ENCODE assay signal across 26 cellular contexts in genomic region chr20:57186192-57186591, GRCh38.
A peak's percentile ranks its signal among the peaks of the same experiment; 100 is the strongest.
DNase-seq lines count a peak whose midpoint lies in the region; ATAC-seq, FAIRE-seq and TF ChIP-seq lines count a peak whose summit lies in the region.
"Had no signal": no experiment of that assay in that cellular context is flagged by ENCODE, and none has a peak within 500 bp of the region (broad histone marks: within the 10 kb centered on the region; RNA-seq: fewer than 3 reads in every experiment).

No MANE protein-coding gene starts in this region.

- no peak overlapping the region for H3K4me3 Mint-ChIP-seq in type B pancreatic cell
- H3K4me3 Mint-ChIP-seq: CD14-positive monocyte; CD4-positive, alpha-beta memory T cell; CD4-positive, CD25-positive, alpha-beta regulatory T cell; CD8-positive, alpha-beta memory T cell had no signal

- no peaks in the 10 kb centered on the region for H4K20me1 ChIP-seq in HepG2 (ENCODE audit: insufficient read depth, low read length)
- H4K20me1 ChIP-seq: BLaER1 had no signal

- H3K27me3 ChIP-seq in HepG2 (ENCODE audit: control insufficient read depth in 1 of 2, insufficient read depth in 2 of 2, low read length in 2 of 2) (peaks cover 10 to 61% of the 10 kb centered on the region in 2 experiments), right lobe of liver (no peaks in the 10 kb centered on the region)
- H3K27me3 ChIP-seq: BE2C, BLaER1 had no signal

- TF ChIP-seq EP300 in HepG2 (IDR thresholded peaks at IDR 0.05; ENCODE audit: low read depth in 2 of 2, low read length in 2 of 2), result no peak
- no peak for TF ChIP-seq EP300 in HepG2 (CRISPR knock-in tag; IDR thresholded peaks at IDR 0.05; ENCODE audit: borderline replicate concordance)

- peaks cover 4% of the 10 kb centered on the region for H3K9me3 Mint-ChIP-seq in type B pancreatic cell
- H3K9me3 Mint-ChIP-seq: CD4-positive, CD25-positive, alpha-beta regulatory T cell; CD8-positive, alpha-beta memory T cell had no signal

- DNase-seq in HepG2 (ENCODE audit: low spot score) (no peak), right lobe of liver (no peak), HTR-8/SVneo (ENCODE audit: insufficient read length, low spot score) (no peak), type B pancreatic cell (ENCODE audit: extremely low spot score, unreplicated experiment) (no peak), GM12891 (ENCODE audit: insufficient read length, low spot score) (no peak)
- DNase-seq in activated T-cell treated with anti-CD3 and anti-CD28 coated beads, Interleukin-2, amount 50 U/mL, for 1 hour, result no peak
- DNase-seq: 8988T; ACHN; BE2C; C1 segment of cervical spinal cord; CD4-positive, alpha-beta memory T cell; CD4-positive, CD25-positive, alpha-beta regulatory T cell; CD8-positive, alpha-beta memory T cell; COR-L47; DMS 273 treated with DMSO at 0.1 percent for 48 hours; DMS153; DMS53; DMS79; DND-41; EL; GDM1 had no signal

- no peak overlapping the region for H2AFZ ChIP-seq in HepG2 (ENCODE audit: low read length)

- H3K36me3 ChIP-seq in HepG2 (replicated peaks in 1 of 2; ENCODE audit: control insufficient read depth in 1 of 2, insufficient read depth in 2 of 2, low read length in 2 of 2) (no peaks in the 10 kb centered on the region), right lobe of liver (no peaks in the 10 kb centered on the region)
- H3K36me3 ChIP-seq: BE2C, BLaER1 had no signal

- POLR2A ChIA-PET in HepG2 (lab: Yijun Ruan, JAX), result no interaction called here

- FAIRE-seq in HepG2 (lab: Jason Lieb, UNC), result no peak
- peak; percentile 68 for FAIRE-seq in HTR-8/SVneo (lab: Jason Lieb, UNC)
- FAIRE-seq in GM12891 (lab: Jason Lieb, UNC), result no peak
- FAIRE-seq: A204.1, GM12878, GM19239 had no signal

- H3K4me1 ChIP-seq in HepG2 (ENCODE audit: insufficient read depth, low read length) (no peaks in the 10 kb centered on the region), right lobe of liver (no peaks in the 10 kb centered on the region)
- H3K4me1 ChIP-seq: BE2C had no signal

- in situ Hi-C loops in HepG2 (cut with HindIII; ENCODE audit: extremely low pct_ligation_motif_present, low pct_unique_long_range_greater_than_20kb), result no loop called here

- CTCF ChIA-PET in HepG2 (lab: Yijun Ruan, JAX; ENCODE audit: low intra/inter-chr PET ratio, low total read pairs), result no interaction called here

- H3K27ac Mint-ChIP-seq in type B pancreatic cell, result peak overlapping the region; percentile 50
- H3K27ac Mint-ChIP-seq: CD14-positive monocyte; CD8-positive, alpha-beta memory T cell had no signal

- H3K4me3 ChIP-seq in HepG2 (replicated peaks in 1 of 3; ENCODE audit: insufficient read depth in 1 of 3, low read depth in 2 of 3, low read length in 3 of 3) (no peak overlapping the region), right lobe of liver (no peak overlapping the region)
- H3K4me3 ChIP-seq: BLaER1, GM12878 had no signal

- peaks cover 28% of the 10 kb centered on the region for H3K36me3 Mint-ChIP-seq in type B pancreatic cell
- H3K36me3 Mint-ChIP-seq: CD14-positive monocyte; CD4-positive, alpha-beta memory T cell; CD4-positive, CD25-positive, alpha-beta regulatory T cell; CD8-positive, alpha-beta memory T cell had no signal

- WGBS in HepG2 (ENCODE audit: low lambda C conversion rate), result 14% methylated on average over 8 of the region's 8 CpGs
- WGBS in right lobe of liver (ENCODE audit: insufficient coverage, low coverage, low lambda C conversion rate, missing lambda C conversion rate), result 67% methylated on average over 7 of the region's 8 CpGs

- ATAC-seq in HepG2 (no peak), right lobe of liver (no peak)
- ATAC-seq: GM12878 had no signal

- no peaks in the 10 kb centered on the region for H3K79me2 ChIP-seq in HepG2 (ENCODE audit: insufficient read depth, low read length)

- H3K9me3 ChIP-seq in HepG2 (ENCODE audit: low read length) (no peaks in the 10 kb centered on the region), right lobe of liver (no peaks in the 10 kb centered on the region)
- H3K9me3 ChIP-seq: BE2C, BLaER1 had no signal

- no peak for TF ChIP-seq RAD21 in HepG2 (CRISPR knock-in tag; IDR thresholded peaks at IDR 0.05)

- TF ChIP-seq POLR2A in HepG2 (IDR thresholded peaks at IDR 0.05; ENCODE audit: insufficient read depth in 1 of 2, low read depth in 2 of 2, low read length in 2 of 2) (no peak), right lobe of liver (IDR thresholded peaks at IDR 0.05) (no peak), GM12891 (IDR thresholded peaks at IDR 0.05; ENCODE audit: low read depth, low read length) (no peak)

- H3K4me1 Mint-ChIP-seq in type B pancreatic cell (ENCODE audit: unreplicated experiment), result peaks cover 3% of the 10 kb centered on the region
- H3K4me1 Mint-ChIP-seq: CD14-positive monocyte; CD4-positive, alpha-beta memory T cell; CD4-positive, CD25-positive, alpha-beta regulatory T cell; CD8-positive, alpha-beta memory T cell had no signal

- TF ChIP-seq CTCF in HepG2 (CRISPR knock-in tag; IDR thresholded peaks at IDR 0.05) (no peak), right lobe of liver (IDR thresholded peaks at IDR 0.05) (no peak), type B pancreatic cell (conservative IDR thresholded peaks at IDR 0.05) (no peak)

- H3K27ac ChIP-seq in HepG2 (ENCODE audit: extremely low read length, insufficient read depth, low read length), result no peak overlapping the region
- H3K27ac ChIP-seq in right lobe of liver, result no peak overlapping the region
- H3K27ac ChIP-seq: BLaER1 had no signal

- no TSS peak for BruUV-seq in HepG2 (replicated peaks; lab: Mats Ljungman, UMichigan)

- no peaks in the 10 kb centered on the region for H3K27me3 Mint-ChIP-seq in type B pancreatic cell
- H3K27me3 Mint-ChIP-seq: CD4-positive, CD25-positive, alpha-beta regulatory T cell had no signal

- intact Hi-C loops in HepG2 (cut with micrococcal nuclease; ENCODE audit: unreplicated experiment), result no loop called here
- intact Hi-C loops in right lobe of liver (cut with DNase I), result no loop called here

- H3K9ac ChIP-seq in HepG2 (ENCODE audit: insufficient read depth, low read depth, low read length), result no peak overlapping the region
- H3K9ac ChIP-seq: BLaER1 had no signal

- no peak overlapping the region for H3K4me2 ChIP-seq in HepG2 (ENCODE audit: low read depth, low read length)
- H3K4me2 ChIP-seq: BLaER1 had no signal

TF ChIP-seq in HepG2, 621 proteins besides CTCF, POLR2A, EP300 and RAD21:
- TF ChIP-seq ATF7 (IDR thresholded peaks at IDR 0.05) (peak; percentile 79), ATF7 (CRISPR knock-in tag; IDR thresholded peaks at IDR 0.05) (no peak), SRSF1 (optimal IDR thresholded peaks at IDR 0.05; ENCODE audit: low read depth, low read length) (no peak), YEATS2 (CRISPR knock-in tag; IDR thresholded peaks at IDR 0.05; ENCODE audit: borderline replicate concordance) (no peak)

TF ChIP-seq in GM12891, 5 proteins besides CTCF, POLR2A, EP300 and RAD21:
- TF ChIP-seq TAF1 (IDR thresholded peaks at IDR 0.05; ENCODE audit: low read depth, low read length) (no peak), POU2F2 (IDR thresholded peaks at IDR 0.05; ENCODE audit: low read depth, low read length) (no peak)
